ENCODE assay signal across 8 cellular contexts in genomic region chr6:107956586-107957164, GRCh38. TPM values are rescaled to one million over a fixed set of nuclear protein-coding genes. Genes with fewer than 3 reads are reported as not detected.
DNase-seq lines count a peak whose midpoint lies in the region; ATAC-seq and TF ChIP-seq lines count a peak whose summit lies in the region.

No MANE protein-coding gene starts in this region.

- TF ChIP-seq CTCF in DND-41 (IDR thresholded peaks at IDR 0.05; ENCODE audit: borderline replicate concordance, extremely low read depth, low read length, poor library complexity, severe bottlenecking) = no peak
- no peak for TF ChIP-seq CTCF in LNCaP clone FGC (IDR thresholded peaks at IDR 0.05; ENCODE audit: control insufficient read depth, extremely low read depth, insufficient read depth)

- no peaks in the 10 kb centered on the region for H3K9me3 ChIP-seq in DND-41 (ENCODE audit: insufficient read depth, low read length, severe bottlenecking)

- peaks cover 13% of the 10 kb centered on the region for H3K36me3 ChIP-seq in DND-41 (ENCODE audit: insufficient read depth, low read length)

- peaks cover 16% of the 10 kb centered on the region for H3K4me1 Mint-ChIP-seq in activated T-helper 2 cell treated with anti-CD3 and anti-CD28 coated beads, Interferon-gamma antibody, Interleukin-2, Interleukin-4, amounts not matched to agents 10 μg/mL and 5 μg/mL and 100 μg/mL, durations not matched to agents 14 hours and 24 hours and 36 hours (ENCODE audit: low read depth)
- H3K4me1 Mint-ChIP-seq in stimulated activated naive CD8-positive, alpha-beta T cell treated with anti-CD3 and anti-CD28 coated beads, Interleukin-15, amount 100 ng/mL, for 72 hours = peaks cover 25% of the 10 kb centered on the region

- peak overlapping the region; percentile 72 for H2AFZ ChIP-seq in DND-41 (ENCODE audit: low read depth, low read length)

- H3K4me1 ChIP-seq in DND-41 (ENCODE audit: insufficient read depth, low read length) = peaks cover 31% of the 10 kb centered on the region

- H4K20me1 ChIP-seq in DND-41 (ENCODE audit: insufficient read depth, low read length) = peaks cover 34% of the 10 kb centered on the region

- no peak for DNase-seq in DND-41
- DNase-seq in LNCaP clone FGC (ENCODE audit: low read depth) = no peak
- no peak for DNase-seq in activated T-helper 2 cell treated with anti-CD3 and anti-CD28 coated beads, Interferon-gamma antibody, Interleukin-2, Interleukin-4, amounts not matched to agents 10 μg/mL and 5 μg/mL and 100 μg/mL, durations not matched to agents 14 hours and 24 hours and 36 hours (ENCODE audit: low spot score)
- no peak for DNase-seq in stimulated activated naive CD8-positive, alpha-beta T cell treated with anti-CD3 and anti-CD28 coated beads, Interleukin-15, amount 100 ng/mL, for 72 hours
- no peak for DNase-seq in cerebellum (ENCODE audit: low spot score)

- H3K27ac ChIP-seq in DND-41 (ENCODE audit: low read length) = peak overlapping the region; percentile 86

- peak overlapping the region; percentile 93 for H3K4me3 Mint-ChIP-seq in activated T-helper 2 cell treated with anti-CD3 and anti-CD28 coated beads, Interferon-gamma antibody, Interleukin-2, Interleukin-4, amounts not matched to agents 10 μg/mL and 5 μg/mL and 100 μg/mL, durations not matched to agents 14 hours and 24 hours and 36 hours (ENCODE audit: low read depth)
- H3K4me3 Mint-ChIP-seq in stimulated activated naive CD8-positive, alpha-beta T cell treated with anti-CD3 and anti-CD28 coated beads, Interleukin-15, amount 100 ng/mL, for 72 hours = peak overlapping the region; percentile 99 to 100

- no peak for ATAC-seq in DND-41 (ENCODE audit: insufficient read depth, low read depth)
- no peak for ATAC-seq in stimulated activated naive CD8-positive, alpha-beta T cell treated with anti-CD3 and anti-CD28 coated beads, Interleukin-15, amount 100 ng/mL, for 72 hours
- no peak for ATAC-seq in GM19023 (IDR thresholded peaks at IDR 0.05; ENCODE audit: unreplicated experiment)
- ATAC-seq in HG02763 (IDR thresholded peaks at IDR 0.05; ENCODE audit: unreplicated experiment) = no peak

- H3K9ac ChIP-seq in DND-41 (ENCODE audit: low read depth, low read length) = peak overlapping the region; percentile 85

- no peaks in the 10 kb centered on the region for H3K27me3 ChIP-seq in DND-41 (ENCODE audit: insufficient read depth, low read length, poor library complexity)

- peaks cover 4% of the 10 kb centered on the region for H3K27me3 Mint-ChIP-seq in activated T-helper 2 cell treated with anti-CD3 and anti-CD28 coated beads, Interferon-gamma antibody, Interleukin-2, Interleukin-4, amounts not matched to agents 10 μg/mL and 5 μg/mL and 100 μg/mL, durations not matched to agents 14 hours and 24 hours and 36 hours (ENCODE audit: low read depth)
- H3K27me3 Mint-ChIP-seq in stimulated activated naive CD8-positive, alpha-beta T cell treated with anti-CD3 and anti-CD28 coated beads, Interleukin-15, amount 100 ng/mL, for 72 hours = no peaks in the 10 kb centered on the region

- intact Hi-C loops in activated T-helper 2 cell treated with anti-CD3 and anti-CD28 coated beads, Interferon-gamma antibody, Interleukin-2, Interleukin-4, amounts not matched to agents 10 μg/mL and 5 μg/mL and 100 μg/mL, durations not matched to agents 14 hours and 24 hours and 36 hours (cut with micrococcal nuclease) = loop anchor here (1.0 to 10.0 kb wide), 3 partner anchors 92 to 499 kb away; partner anchors contain the start of gene PDSS2

- peak overlapping the region; percentile 80 for H3K4me2 ChIP-seq in DND-41 (ENCODE audit: insufficient read depth, low read length)

- H3K79me2 ChIP-seq in DND-41 (ENCODE audit: insufficient read depth, low read length) = peaks cover 57% of the 10 kb centered on the region

- peak overlapping the region; percentile 82 to 91 for H3K4me3 ChIP-seq in DND-41 (ENCODE audit: low read depth in 1 of 2, low read length in 2 of 2)
- peak overlapping the region; percentile 93 for H3K4me3 ChIP-seq in LNCaP clone FGC (ENCODE audit: low read depth, low read length)
- peak overlapping the region; percentile 92 for H3K4me3 ChIP-seq in iPS-11a (ENCODE audit: low read depth, low read length)

- peaks cover 25% of the 10 kb centered on the region for H3K36me3 Mint-ChIP-seq in activated T-helper 2 cell treated with anti-CD3 and anti-CD28 coated beads, Interferon-gamma antibody, Interleukin-2, Interleukin-4, amounts not matched to agents 10 μg/mL and 5 μg/mL and 100 μg/mL, durations not matched to agents 14 hours and 24 hours and 36 hours (ENCODE audit: low read depth)

- no peaks in the 10 kb centered on the region for H3K9me3 Mint-ChIP-seq in activated T-helper 2 cell treated with anti-CD3 and anti-CD28 coated beads, Interferon-gamma antibody, Interleukin-2, Interleukin-4, amounts not matched to agents 10 μg/mL and 5 μg/mL and 100 μg/mL, durations not matched to agents 14 hours and 24 hours and 36 hours
- no peaks in the 10 kb centered on the region for H3K9me3 Mint-ChIP-seq in stimulated activated naive CD8-positive, alpha-beta T cell treated with anti-CD3 and anti-CD28 coated beads, Interleukin-15, amount 100 ng/mL, for 72 hours

- peak overlapping the region; percentile 93 for H3K27ac Mint-ChIP-seq in activated T-helper 2 cell treated with anti-CD3 and anti-CD28 coated beads, Interferon-gamma antibody, Interleukin-2, Interleukin-4, amounts not matched to agents 10 μg/mL and 5 μg/mL and 100 μg/mL, durations not matched to agents 14 hours and 24 hours and 36 hours
- peak overlapping the region; percentile 99 for H3K27ac Mint-ChIP-seq in stimulated activated naive CD8-positive, alpha-beta T cell treated with anti-CD3 and anti-CD28 coated beads, Interleukin-15, amount 100 ng/mL, for 72 hours

RNA-seq across cellular contexts. Expression of gene SEC63, which starts 1.3 kb away (rescaled TPM):
- total RNA-seq in activated T-helper 2 cell treated with anti-CD3 and anti-CD28 coated beads, Interferon-gamma antibody, Interleukin-2, Interleukin-4, amounts not matched to agents 10 μg/mL and 5 μg/mL and 100 μg/mL, durations not matched to agents 14 hours and 24 hours and 36 hours = 92.3 and 96.2 TPM in 2 replicates
- total RNA-seq in cerebellum = 46.6 TPM
